In genomic region chr4:22471419-22471818, GRCh38 we compare ENCODE assay signal across 1 cellular context.
A peak's percentile ranks its signal among the peaks of the same experiment; 100 is the strongest.
TF ChIP-seq lines count a peak whose summit lies in the region.

No MANE protein-coding gene starts in this region.

TF ChIP-seq in HepG2, 621 proteins besides CTCF, POLR2A, EP300 and RAD21 (continued from another document):
- TF ChIP-seq ZBTB14 (CRISPR knock-in tag; IDR thresholded peaks at IDR 0.05) (no peak), ZFAT (CRISPR knock-in tag; conservative IDR thresholded peaks at IDR 0.05) (no peak), ZNF841 (CRISPR knock-in tag; IDR thresholded peaks at IDR 0.05; ENCODE audit: borderline replicate concordance) (no peak), FOSL2 (CRISPR knock-in tag; IDR thresholded peaks at IDR 0.05) (0 out of 2 replicates have a peak, but pooled peaks have one; percentile 11), HNF4A (CRISPR knock-in tag; IDR thresholded peaks at IDR 0.05) (peak; percentile 86), PATZ1 (CRISPR knock-in tag; IDR thresholded peaks at IDR 0.05) (peak; percentile 34; the same call in 1 of the 2 replicates), ATF5 (CRISPR knock-in tag; IDR thresholded peaks at IDR 0.05; ENCODE audit: low read depth) (no peak), ZNF354B (CRISPR knock-in tag; IDR thresholded peaks at IDR 0.05) (no peak), ZNF276 (CRISPR knock-in tag; IDR thresholded peaks at IDR 0.05; ENCODE audit: low read depth) (no peak), NR2F6 (IDR thresholded peaks at IDR 0.05) (0 out of 2 replicates have a peak, but pooled peaks have one; percentile 27), NR2F6 (CRISPR knock-in tag; IDR thresholded peaks at IDR 0.05) (no peak), ZFYVE20 (CRISPR knock-in tag; IDR thresholded peaks at IDR 0.05; ENCODE audit: borderline replicate concordance, low read depth) (no peak), ARNT2 (CRISPR knock-in tag; IDR thresholded peaks at IDR 0.05; ENCODE audit: low read depth) (no peak), HDAC1 (CRISPR knock-in tag; IDR thresholded peaks at IDR 0.05) (no peak), FIP1L1 (IDR thresholded peaks at IDR 0.05; ENCODE audit: borderline replicate concordance, insufficient read depth, low read depth, low read length) (no peak), AHR (CRISPR knock-in tag; IDR thresholded peaks at IDR 0.05) (no peak), PAXIP1 (CRISPR knock-in tag; conservative IDR thresholded peaks at IDR 0.05) (peak; percentile 39; the same call in 1 of the 2 replicates), ZNF562 (CRISPR knock-in tag; IDR thresholded peaks at IDR 0.05; ENCODE audit: borderline replicate concordance) (no peak), CBX5 (CRISPR knock-in tag; IDR thresholded peaks at IDR 0.05; ENCODE audit: borderline replicate concordance) (no peak), ZNF629 (CRISPR knock-in tag; conservative IDR thresholded peaks at IDR 0.05) (peak; percentile 94), HINFP (CRISPR knock-in tag; IDR thresholded peaks at IDR 0.05; ENCODE audit: low read depth) (no peak), SNAPC5 (CRISPR knock-in tag; IDR thresholded peaks at IDR 0.05; ENCODE audit: borderline replicate concordance) (no peak), ZNF609 (CRISPR knock-in tag; IDR thresholded peaks at IDR 0.05; ENCODE audit: borderline replicate concordance) (peak; percentile 45; the same call in 1 of the 2 replicates), PBX2 (CRISPR knock-in tag; IDR thresholded peaks at IDR 0.05) (no peak), ZNF501 (CRISPR knock-in tag; IDR thresholded peaks at IDR 0.05) (no peak), ZNF773 (CRISPR knock-in tag; IDR thresholded peaks at IDR 0.05; ENCODE audit: borderline replicate concordance) (no peak), SOX5 (CRISPR knock-in tag; IDR thresholded peaks at IDR 0.05; ENCODE audit: borderline replicate concordance) (peak; percentile 19; the same call in 1 of the 2 replicates), CCDC6 (CRISPR knock-in tag; IDR thresholded peaks at IDR 0.05) (no peak), GATAD2A (CRISPR knock-in tag; IDR thresholded peaks at IDR 0.05) (no peak), ZNF83 (CRISPR knock-in tag; IDR thresholded peaks at IDR 0.05; ENCODE audit: borderline replicate concordance) (no peak), RFX5 (IDR thresholded peaks at IDR 0.05; ENCODE audit: low read depth, low read length) (no peak)
